In the genomic region with DNA sequence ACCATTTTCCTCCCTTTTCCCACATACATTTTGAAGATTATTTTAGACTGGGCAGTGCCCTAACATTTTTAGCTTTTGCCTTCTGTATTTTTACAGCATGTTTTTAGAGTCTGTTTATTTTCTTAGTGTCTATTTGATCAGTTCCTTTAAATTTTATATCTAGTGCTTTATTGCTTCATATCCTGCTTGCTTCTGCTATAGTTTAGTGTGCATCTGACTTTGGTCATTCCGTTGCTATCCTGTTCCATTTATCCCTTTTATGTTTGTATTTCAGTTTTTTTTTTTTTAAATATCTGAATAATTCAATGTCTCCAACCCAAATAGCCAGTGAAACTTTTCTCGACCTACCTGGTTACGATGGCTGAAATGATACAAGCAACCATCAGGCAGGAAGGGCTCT, we compare ENCODE assay signal across 15 cellular contexts.
A peak's percentile ranks its signal among the peaks of the same experiment; 100 is the strongest.
DNase-seq lines count a peak whose midpoint lies in the region; ATAC-seq and TF ChIP-seq lines count a peak whose summit lies in the region.
"Had no signal": no experiment of that assay in that cellular context is flagged by ENCODE, and none has a peak within 500 bp of the region (broad histone marks: within the 10 kb centered on the region; RNA-seq: fewer than 3 reads in every experiment).

No MANE protein-coding gene starts in this region.

- no peak for TF ChIP-seq EP300 in stomach (IDR thresholded peaks at IDR 0.05)

- H3K36me3 ChIP-seq in stomach: no peaks in the 10 kb centered on the region

- CTCF ChIA-PET in activated CD8-positive, alpha-beta T cell treated with anti-CD3 and anti-CD28 coated beads for 36 hours (lab: Charles Lee): interaction anchor here (0.9 to 1.3 kb wide), 2 partner anchors 8 to 29 kb away, joined by 3 read pairs; no protein-coding TSS in a partner anchor

- in situ Hi-C loops in G401 (cut with HindIII; ENCODE audit: low sequenced_read_pairs): no loop called here

- H3K9me3 Mint-ChIP-seq in activated naive CD8-positive, alpha-beta T cell treated with anti-CD3 and anti-CD28 coated beads, Interleukin-2, amount 50 U/mL, for 24 hours: no peaks in the 10 kb centered on the region
- peaks cover 6% of the 10 kb centered on the region for H3K9me3 Mint-ChIP-seq in activated naive CD8-positive, alpha-beta T cell treated with anti-CD3 and anti-CD28 coated beads for 36 hours
- no peaks in the 10 kb centered on the region for H3K9me3 Mint-ChIP-seq in activated CD8-positive, alpha-beta T cell treated with anti-CD3 and anti-CD28 coated beads for 36 hours
- H3K9me3 Mint-ChIP-seq: H9 had no signal

- TF ChIP-seq CTCF in activated CD8-positive, alpha-beta T cell treated with anti-CD3 and anti-CD28 coated beads for 36 hours (IDR thresholded peaks at IDR 0.05): no peak
- TF ChIP-seq CTCF in stomach (IDR thresholded peaks at IDR 0.05): no peak

- H3K27ac ChIP-seq in stomach: no peak overlapping the region

- no peaks in the 10 kb centered on the region for H3K27me3 Mint-ChIP-seq in activated naive CD8-positive, alpha-beta T cell treated with anti-CD3 and anti-CD28 coated beads, Interleukin-2, amount 50 U/mL, for 24 hours
- H3K27me3 Mint-ChIP-seq in activated naive CD8-positive, alpha-beta T cell treated with anti-CD3 and anti-CD28 coated beads for 36 hours: no peaks in the 10 kb centered on the region
- H3K27me3 Mint-ChIP-seq in activated CD8-positive, alpha-beta T cell treated with anti-CD3 and anti-CD28 coated beads for 36 hours: no peaks in the 10 kb centered on the region
- H3K27me3 Mint-ChIP-seq: CD4-positive, CD25-positive, alpha-beta regulatory T cell had no signal

- no peak overlapping the region for H3K4me3 Mint-ChIP-seq in activated naive CD8-positive, alpha-beta T cell treated with anti-CD3 and anti-CD28 coated beads, Interleukin-2, amount 50 U/mL, for 24 hours
- H3K4me3 Mint-ChIP-seq in activated naive CD8-positive, alpha-beta T cell treated with anti-CD3 and anti-CD28 coated beads for 36 hours: no peak overlapping the region
- H3K4me3 Mint-ChIP-seq in activated CD8-positive, alpha-beta T cell treated with anti-CD3 and anti-CD28 coated beads for 36 hours: no peak overlapping the region
- H3K4me3 Mint-ChIP-seq: CD4-positive, CD25-positive, alpha-beta regulatory T cell; H9 had no signal

- H3K4me3 ChIP-seq in stomach: no peak overlapping the region

- no peaks in the 10 kb centered on the region for H3K27me3 ChIP-seq in stomach

- ATAC-seq in activated naive CD8-positive, alpha-beta T cell treated with anti-CD3 and anti-CD28 coated beads, Interleukin-2, amount 50 U/mL, for 24 hours: no peak
- ATAC-seq in activated CD8-positive, alpha-beta T cell treated with anti-CD3 and anti-CD28 coated beads for 36 hours: no peak
- ATAC-seq in left colon: peak; percentile 62

- peaks cover 81% of the 10 kb centered on the region for H3K4me1 Mint-ChIP-seq in activated naive CD8-positive, alpha-beta T cell treated with anti-CD3 and anti-CD28 coated beads, Interleukin-2, amount 50 U/mL, for 24 hours
- peaks cover 60% of the 10 kb centered on the region for H3K4me1 Mint-ChIP-seq in activated naive CD8-positive, alpha-beta T cell treated with anti-CD3 and anti-CD28 coated beads for 36 hours
- H3K4me1 Mint-ChIP-seq in activated CD8-positive, alpha-beta T cell treated with anti-CD3 and anti-CD28 coated beads for 36 hours (ENCODE audit: low read depth): peaks cover 72% of the 10 kb centered on the region

- no peaks in the 10 kb centered on the region for H3K9me3 ChIP-seq in stomach

- peaks cover 0 to 15% (median 0%) of the 10 kb centered on the region in 4 donors for H3K4me1 ChIP-seq in stomach

- POLR2A ChIA-PET in activated CD8-positive, alpha-beta T cell treated with anti-CD3 and anti-CD28 coated beads for 36 hours (lab: Charles Lee): interaction anchor here (0.6 kb wide), 1 partner anchor 11 kb away, joined by 4 read pairs; no protein-coding TSS in a partner anchor

- no peak for DNase-seq in activated naive CD8-positive, alpha-beta T cell treated with anti-CD3 and anti-CD28 coated beads, Interleukin-2, amount 50 U/mL, for 24 hours
- DNase-seq in activated naive CD8-positive, alpha-beta T cell treated with anti-CD3 and anti-CD28 coated beads for 36 hours: no peak
- no peak for DNase-seq in activated CD8-positive, alpha-beta T cell treated with anti-CD3 and anti-CD28 coated beads for 36 hours
- DNase-seq in left colon (no peak), stomach (no peak), activated gamma-delta T cell (lab: John Stamatoyannopoulos, UW) (no peak), hypothalamus (lab: John Stamatoyannopoulos, UW) (no peak), G401 (ENCODE audit: low spot score) (no peak)
- DNase-seq: CD4-positive, CD25-positive, alpha-beta regulatory T cell; DMS79 treated with DMSO at 0.1 percent for 48 hours; GDM1; H9; NCI-H1048; NCI-H2227 treated with DMSO at 0.1 percent for 48 hours; NCI-H524 treated with DMSO at 0.1 percent for 48 hours had no signal

- peaks cover 5% of the 10 kb centered on the region for H3K36me3 Mint-ChIP-seq in activated naive CD8-positive, alpha-beta T cell treated with anti-CD3 and anti-CD28 coated beads, Interleukin-2, amount 50 U/mL, for 24 hours (ENCODE audit: low read depth)
- H3K36me3 Mint-ChIP-seq in activated naive CD8-positive, alpha-beta T cell treated with anti-CD3 and anti-CD28 coated beads for 36 hours: peaks cover 26% of the 10 kb centered on the region
- peaks cover 11% of the 10 kb centered on the region for H3K36me3 Mint-ChIP-seq in activated CD8-positive, alpha-beta T cell treated with anti-CD3 and anti-CD28 coated beads for 36 hours (ENCODE audit: low read depth)
- H3K36me3 Mint-ChIP-seq: CD4-positive, CD25-positive, alpha-beta regulatory T cell had no signal

- TF ChIP-seq POLR2A in stomach (IDR thresholded peaks at IDR 0.05): no peak

- WGBS in stomach, 5 donors: 89 to 95% (median 91%) methylated on average over 3 of the region's 3 CpGs

- peak overlapping the region; percentile 61 for H3K27ac Mint-ChIP-seq in activated naive CD8-positive, alpha-beta T cell treated with anti-CD3 and anti-CD28 coated beads, Interleukin-2, amount 50 U/mL, for 24 hours
- H3K27ac Mint-ChIP-seq in activated naive CD8-positive, alpha-beta T cell treated with anti-CD3 and anti-CD28 coated beads for 36 hours: no peak overlapping the region
- H3K27ac Mint-ChIP-seq in activated CD8-positive, alpha-beta T cell treated with anti-CD3 and anti-CD28 coated beads for 36 hours: peak overlapping the region; percentile 51
- H3K27ac Mint-ChIP-seq: H9 had no signal

- intact Hi-C loops in activated CD8-positive, alpha-beta T cell treated with anti-CD3 and anti-CD28 coated beads for 36 hours (cut with micrococcal nuclease): no loop called here
- intact Hi-C loops in left colon (cut with DNase I, micrococcal nuclease) (no loop called here), stomach (cut with DNase I; ENCODE audit: low total_unique reads) (no loop called here)
